In the genomic region with DNA sequence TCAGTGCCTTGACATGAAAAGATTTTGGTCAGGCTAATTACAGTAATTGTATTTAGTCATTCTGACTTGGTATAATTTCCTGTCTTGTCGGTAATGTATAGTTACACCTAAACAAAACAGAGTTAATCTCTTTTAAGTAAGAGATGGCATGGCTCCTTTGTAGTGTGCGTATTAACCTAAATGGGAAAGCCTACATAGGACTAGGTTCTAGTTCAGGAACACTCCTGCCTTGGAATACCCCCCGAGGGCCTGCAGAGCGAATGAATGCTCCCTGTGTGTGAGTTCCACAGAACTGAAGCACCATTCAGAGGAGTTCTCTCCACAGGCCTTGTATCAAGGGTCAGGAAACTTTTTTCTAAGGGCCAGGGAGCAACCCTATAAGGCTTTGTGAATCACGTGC, we compare ENCODE assay signal across 24 cellular contexts. TPM values are rescaled to one million over a fixed set of nuclear protein-coding genes. Genes with fewer than 3 reads are reported as not detected.
DNase-seq lines count a peak whose midpoint lies in the region; ATAC-seq and TF ChIP-seq lines count a peak whose summit lies in the region.
"Had no signal": no experiment of that assay in that cellular context is flagged by ENCODE, and none has a peak within 500 bp of the region (broad histone marks: within the 10 kb centered on the region; RNA-seq: fewer than 3 reads in every experiment).

No MANE protein-coding gene starts in this region.

- H3K4me3 ChIP-seq in right cardiac atrium (ENCODE audit: low read length) (no peak overlapping the region), right atrium auricular region (no peak overlapping the region)
- H3K4me3 ChIP-seq: body of pancreas, esophagus squamous epithelium, lung, ovary, spleen, vagina had no signal

- H3K36me3 ChIP-seq in right atrium auricular region = no peaks in the 10 kb centered on the region
- H3K36me3 ChIP-seq: esophagus squamous epithelium, ovary, spleen, vagina had no signal

- H3K4me1 ChIP-seq in right cardiac atrium (ENCODE audit: control insufficient read depth, insufficient read depth, low read length) = peaks cover 7% of the 10 kb centered on the region
- peaks cover 0 to 13% of the 10 kb centered on the region in 2 donors for H3K4me1 ChIP-seq in right atrium auricular region
- H3K4me1 ChIP-seq: body of pancreas had no signal

- H3K27me3 ChIP-seq in right cardiac atrium (ENCODE audit: control insufficient read depth, insufficient read depth) = no peaks in the 10 kb centered on the region
- H3K27me3 ChIP-seq in right atrium auricular region = no peaks in the 10 kb centered on the region
- H3K27me3 ChIP-seq: body of pancreas, foreskin keratinocyte, ovary, vagina had no signal

- no peak for TF ChIP-seq CTCF in right atrium auricular region (IDR thresholded peaks at IDR 0.05)

- intact Hi-C loops in right cardiac atrium (cut with DNase I) = no loop called here

- DNase-seq in right cardiac atrium = no peak
- no peak for DNase-seq in right atrium auricular region (ENCODE audit: low spot score)
- peak; percentile 42 for DNase-seq in RPMI7951 (ENCODE audit: low read depth)
- DNase-seq in islet precursor cell = peak; percentile 96
- DNase-seq in activated CD8-positive, alpha-beta memory T cell treated with anti-CD3 and anti-CD28 coated beads, Interleukin-2, amount 50 U/mL, for 4 hours = no peak
- no peak for DNase-seq in stimulated activated CD8-positive, alpha-beta memory T cell treated with anti-CD3 and anti-CD28 coated beads, Interleukin-4, amount 100 ng/mL, for 48 hours
- DNase-seq: activated CD4-positive, alpha-beta memory T cell treated with anti-CD3 and anti-CD28 coated beads, Interleukin-2, amount 10 ng/mL, durations not matched to agents 7 days and 5 days; activated naive CD4-positive, alpha-beta T cell treated with anti-CD3 and anti-CD28 coated beads, Interleukin-2, amount 10 ng/mL, durations not matched to agents 7 days and 5 days; body of pancreas; dermis blood vessel endothelial cell; endodermal cell; esophagus squamous epithelium; foreskin keratinocyte; NCI-H187 treated with DMSO at 0.1 percent for 48 hours; NCI-H524 treated with DMSO at 0.1 percent for 48 hours; ovary; retina; spleen; stimulated activated CD4-positive, alpha-beta T cell treated with anti-CD3 and anti-CD28 coated beads, Interleukin-2, amount 100 ng/mL, for 24 hours had no signal

- H3K27ac ChIP-seq in right cardiac atrium (ENCODE audit: low read length) (peak overlapping the region; percentile 73), right atrium auricular region (peak overlapping the region in 1 of 2 donors; percentile 31)
- H3K27ac ChIP-seq: body of pancreas, C4-2B, esophagus squamous epithelium, foreskin keratinocyte, ovary, spleen, vagina had no signal

- 76% methylated on average over 5 of the region's 5 CpGs for WGBS in right cardiac atrium

- H3K9me3 ChIP-seq in right cardiac atrium (ENCODE audit: control insufficient read depth, low read length) = no peaks in the 10 kb centered on the region
- H3K9me3 ChIP-seq in right atrium auricular region = no peaks in the 10 kb centered on the region
- H3K9me3 ChIP-seq: body of pancreas, ovary, vagina had no signal

- no peak for ATAC-seq in right cardiac atrium
- no peak for ATAC-seq in GM21381 (IDR thresholded peaks at IDR 0.05; ENCODE audit: unreplicated experiment)
- ATAC-seq: body of pancreas, foreskin keratinocyte, HCT116 had no signal

RNA-seq across cellular contexts. Expression of a gene that starts 45.0 kb away (rescaled TPM):
- total RNA-seq in right cardiac atrium (10 to 100 TPM; 13.9 to 20.8 (median 17.4) TPM), right atrium auricular region (10 to 100 TPM in 1 of 2 donors, 1 to 10 TPM in 1; 9.2 to 10.5 TPM)
- polyA plus RNA-seq in right cardiac atrium = 6.0 TPM
- 12.0 and 22.5 TPM in 2 replicates for total RNA-seq in RPMI7951 (2014; rRNA removed; shearing (Covaris generic))

Comparison
In these comparisons a context has a peak if more than half of its experiments do, and no peak if none do; other contexts are left out.
1. DNase-seq: peak in RPMI7951 (single experiment) and islet precursor cell (single experiment); none in right cardiac atrium (0 of 3), right atrium auricular region (single experiment), activated CD8-positive, alpha-beta memory T cell treated with anti-CD3 and anti-CD28 coated beads, Interleukin-2, amount 50 U/mL, for 4 hours (single experiment) and stimulated activated CD8-positive, alpha-beta memory T cell treated with anti-CD3 and anti-CD28 coated beads, Interleukin-4, amount 100 ng/mL, for 48 hours (single experiment).